Comparison of ENCODE assay signal across 13 cellular contexts in the genomic region with DNA sequence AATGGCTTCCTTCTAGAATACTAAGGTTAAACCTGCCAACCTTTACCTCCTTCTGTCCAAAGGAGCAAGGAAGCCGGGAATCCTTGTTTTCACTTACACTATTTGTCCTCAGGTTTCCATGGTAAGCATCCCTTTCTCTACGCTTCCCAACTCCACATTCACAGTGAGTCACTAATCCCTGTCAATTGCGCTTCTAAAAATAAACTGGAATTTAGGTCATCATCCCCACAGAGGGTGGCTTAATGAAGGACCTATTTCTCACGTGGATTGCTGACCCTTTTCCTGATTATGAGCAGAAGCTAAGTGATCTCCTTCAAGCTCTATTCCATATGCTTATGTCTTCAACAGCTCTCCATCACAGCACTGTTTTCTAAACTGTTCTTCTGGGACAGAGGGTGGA. TPM values are rescaled to one million over a fixed set of nuclear protein-coding genes. Genes with fewer than 3 reads are reported as not detected.
A peak's percentile ranks its signal among the peaks of the same experiment; 100 is the strongest.
DNase-seq lines count a peak whose midpoint lies in the region; ATAC-seq and TF ChIP-seq lines count a peak whose summit lies in the region.
"Had no signal": no experiment of that assay in that cellular context is flagged by ENCODE, and none has a peak within 500 bp of the region (broad histone marks: within the 10 kb centered on the region; RNA-seq: fewer than 3 reads in every experiment).

No MANE protein-coding gene starts in this region.

- peak; percentile 74 for ATAC-seq in left ventricle myocardium superior
- no peak for ATAC-seq in HG02870 (IDR thresholded peaks at IDR 0.05; ENCODE audit: unreplicated experiment)
- no peak for ATAC-seq in HG03175 (IDR thresholded peaks at IDR 0.05; ENCODE audit: unreplicated experiment)
- no peak for ATAC-seq in HG03469 (IDR thresholded peaks at IDR 0.05; ENCODE audit: unreplicated experiment)
- ATAC-seq: WTC11 had no signal

- POLR2A ChIA-PET in MCF 10A (lab: Yijun Ruan, JAX): no interaction called here

- H3K9me3 Mint-ChIP-seq in MCF 10A (ENCODE audit: unreplicated experiment): no peaks in the 10 kb centered on the region

- no peaks in the 10 kb centered on the region for H3K36me3 Mint-ChIP-seq in MCF 10A (ENCODE audit: insufficient read depth, unreplicated experiment)
- H3K36me3 Mint-ChIP-seq: activated naive CD8-positive, alpha-beta T cell had no signal

- TF ChIP-seq POLR2A in breast epithelium (IDR thresholded peaks at IDR 0.05): no peak

- H3K9me3 ChIP-seq in breast epithelium: peaks cover 0 to 4% of the 10 kb centered on the region in 2 donors

- H3K4me3 Mint-ChIP-seq in MCF 10A (ENCODE audit: unreplicated experiment): no peak overlapping the region
- H3K4me3 Mint-ChIP-seq: activated naive CD8-positive, alpha-beta T cell; WTC11 had no signal

- intact Hi-C loops in MCF 10A (cut with micrococcal nuclease) (no loop called here), breast epithelium (cut with DNase I; ENCODE audit: low total_unique reads) (no loop called here), left ventricle myocardium superior (cut with micrococcal nuclease) (no loop called here)

- DNase-seq in MCF 10A (ENCODE audit: unreplicated experiment) (peak; percentile 49), breast epithelium (ENCODE audit: low spot score in 2 of 2) (no peak), amniotic epithelial cell (ENCODE audit: low read depth) (peak; percentile 77), left ventricle myocardium superior (no peak), smooth muscle cell of the brain vasculature (ENCODE audit: low read depth, low spot score) (peak; percentile 56)
- DNase-seq: NCI-H774, occipital lobe had no signal

- H3K27ac ChIP-seq in breast epithelium: no peak overlapping the region

- H3K4me3 ChIP-seq in breast epithelium: no peak overlapping the region

- TF ChIP-seq CTCF in MCF 10A (IDR thresholded peaks at IDR 0.05; ENCODE audit: unreplicated experiment) (no peak), breast epithelium (IDR thresholded peaks at IDR 0.05) (no peak)

- H3K36me3 ChIP-seq in breast epithelium: no peaks in the 10 kb centered on the region

- H3K27me3 Mint-ChIP-seq in MCF 10A (ENCODE audit: insufficient read depth, unreplicated experiment): no peaks in the 10 kb centered on the region

- H3K27ac Mint-ChIP-seq in MCF 10A (ENCODE audit: low read depth, unreplicated experiment): no peak overlapping the region
- H3K27ac Mint-ChIP-seq: activated naive CD8-positive, alpha-beta T cell; WTC11 had no signal

- BruUV-seq in MCF 10A (replicated peaks; lab: Mats Ljungman, UMichigan): no TSS peak

- H3K4me1 ChIP-seq in breast epithelium: no peaks in the 10 kb centered on the region

- no peaks in the 10 kb centered on the region for H3K27me3 ChIP-seq in breast epithelium

- CTCF ChIA-PET in MCF 10A (lab: Yijun Ruan, JAX): no interaction called here

- peaks cover 4% of the 10 kb centered on the region for H3K4me1 Mint-ChIP-seq in MCF 10A (ENCODE audit: insufficient read depth, unreplicated experiment)
- H3K4me1 Mint-ChIP-seq: WTC11 had no signal

RNA-seq across cellular contexts. Expression of gene ABCA4, which starts 39.9 kb away (rescaled TPM):
- 0.20 TPM in 1 of 2 replicates, not detected in the other for total RNA-seq in MCF 10A (2022)
- total RNA-seq in breast epithelium: 1 to 10 TPM in 2 of 3 donors, under 1 TPM in 1; 0.16 to 3.5 (median 1.3) TPM
- 0.55 TPM for total RNA-seq in left ventricle myocardium superior
- total RNA-seq: HT-29 had no signal

Comparison
In these comparisons a context has a peak if more than half of its experiments do, and no peak if none do; other contexts are left out.
1. DNase-seq: peak in MCF 10A (single experiment), amniotic epithelial cell (single experiment) and smooth muscle cell of the brain vasculature (single experiment); none in breast epithelium (0 of 2) and left ventricle myocardium superior (single experiment).